In the genomic region with DNA sequence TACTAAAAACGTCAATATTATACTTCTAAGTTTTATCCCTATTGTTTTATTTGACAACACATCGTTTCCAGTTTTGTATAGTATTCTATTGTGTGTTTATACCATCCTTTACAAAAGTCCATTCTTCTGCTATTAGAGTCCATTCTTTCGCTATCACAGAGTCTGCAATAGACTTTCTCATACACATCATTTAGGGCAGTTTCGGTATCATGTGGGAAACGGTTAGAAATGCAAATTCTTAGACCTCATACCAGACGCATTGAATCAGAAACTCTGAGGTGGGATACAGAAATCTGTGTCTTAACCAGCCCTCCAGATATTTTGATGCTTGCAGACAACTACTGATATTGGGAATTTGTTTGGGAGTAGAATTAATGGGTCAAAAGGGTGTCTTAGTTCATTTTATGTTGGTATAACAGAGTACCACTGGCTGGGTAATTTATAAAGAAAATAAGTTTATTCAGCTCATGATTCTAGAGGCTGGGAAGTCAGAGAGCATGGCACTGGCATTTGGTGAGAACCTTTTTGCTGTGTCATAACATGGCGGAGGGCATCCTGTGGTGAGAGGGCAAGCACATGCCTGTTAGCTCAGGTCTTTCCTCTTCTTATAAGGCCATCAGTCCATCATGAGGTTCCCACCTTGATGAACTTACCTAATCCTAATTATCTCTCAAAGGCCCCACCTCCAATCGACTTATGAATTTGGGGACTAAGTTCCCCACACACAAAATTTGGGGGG, we compare ENCODE assay signal across 15 cellular contexts. TPM values are rescaled to one million over a fixed set of nuclear protein-coding genes. Genes with fewer than 3 reads are reported as not detected.
DNase-seq lines count a peak whose midpoint lies in the region; ATAC-seq, FAIRE-seq and TF ChIP-seq lines count a peak whose summit lies in the region.
"Had no signal": no experiment of that assay in that cellular context is flagged by ENCODE, and none has a peak within 500 bp of the region (broad histone marks: within the 10 kb centered on the region; RNA-seq: fewer than 3 reads in every experiment).

No MANE protein-coding gene starts in this region.

- H3K4me3 Mint-ChIP-seq in effector memory CD8-positive, alpha-beta T cell, result no peak overlapping the region
- H3K4me3 Mint-ChIP-seq in mesothelial cell of epicardium, result no peak overlapping the region
- H3K4me3 Mint-ChIP-seq: central memory CD8-positive, alpha-beta T cell; nephron progenitor cell had no signal

- FAIRE-seq in GM12891 (lab: Jason Lieb, UNC), result peak; percentile 85

- H3K27me3 Mint-ChIP-seq in effector memory CD8-positive, alpha-beta T cell, result peaks cover 31 to 34% of the 10 kb centered on the region in 2 donors
- H3K27me3 Mint-ChIP-seq in mesothelial cell of epicardium (ENCODE audit: low read depth), result peaks cover 37% of the 10 kb centered on the region

- no peak for TF ChIP-seq POLR2A in GM12891 (IDR thresholded peaks at IDR 0.05; ENCODE audit: low read depth, low read length)

- no peak overlapping the region for H3K27ac Mint-ChIP-seq in effector memory CD8-positive, alpha-beta T cell
- H3K27ac Mint-ChIP-seq in mesothelial cell of epicardium, result no peak overlapping the region
- H3K27ac Mint-ChIP-seq: nephron progenitor cell had no signal

- DNase-seq in GM12891 (ENCODE audit: insufficient read length, low spot score) (peak; percentile 30), NCI-H187 (lab: John Stamatoyannopoulos, UW) (no peak), NCI-H1436 treated with DMSO at 0.1 percent for 48 hours (lab: John Stamatoyannopoulos, UW) (no peak), mesothelial cell of epicardium (ENCODE audit: low spot score in 2 of 2, unreplicated experiment in 2 of 2) (no peak)
- DNase-seq in effector memory CD8-positive, alpha-beta T cell, result no peak
- DNase-seq: activated CD4-positive, alpha-beta T cell treated with anti-CD3 and anti-CD28 coated beads for 1 hour; activated gamma-delta T cell; kidney; NCI-H748 treated with DMSO at 0.1 percent for 48 hours; nephron progenitor cell had no signal

- no peaks in the 10 kb centered on the region for H3K4me1 Mint-ChIP-seq in effector memory CD8-positive, alpha-beta T cell (ENCODE audit: low read depth in 2 of 2)
- peaks cover 1% of the 10 kb centered on the region for H3K4me1 Mint-ChIP-seq in mesothelial cell of epicardium
- H3K4me1 Mint-ChIP-seq: central memory CD8-positive, alpha-beta T cell had no signal

- TF ChIP-seq CTCF in mesothelial cell of epicardium (IDR thresholded peaks at IDR 0.05; ENCODE audit: unreplicated experiment), result no peak

- H3K36me3 Mint-ChIP-seq in effector memory CD8-positive, alpha-beta T cell (ENCODE audit: insufficient read depth), result peaks cover 4% of the 10 kb centered on the region
- H3K36me3 Mint-ChIP-seq in mesothelial cell of epicardium, result no peaks in the 10 kb centered on the region

- H3K9me3 Mint-ChIP-seq in effector memory CD8-positive, alpha-beta T cell, result no peaks in the 10 kb centered on the region
- no peaks in the 10 kb centered on the region for H3K9me3 Mint-ChIP-seq in mesothelial cell of epicardium
- H3K9me3 Mint-ChIP-seq: central memory CD8-positive, alpha-beta T cell; nephron progenitor cell had no signal

- ATAC-seq in GM19328 (IDR thresholded peaks at IDR 0.05; ENCODE audit: unreplicated experiment), result peak; percentile 98
- ATAC-seq in HG02588 (IDR thresholded peaks at IDR 0.05; ENCODE audit: unreplicated experiment), result peak; percentile 92
- ATAC-seq in HG03342 (IDR thresholded peaks at IDR 0.05; ENCODE audit: unreplicated experiment), result peak; percentile 97
- no peak for ATAC-seq in effector memory CD8-positive, alpha-beta T cell (replicated peaks)

TF ChIP-seq in GM12891, 5 proteins besides CTCF, POLR2A, EP300 and RAD21:
- no peak for TF ChIP-seq POLR2AphosphoS5 (IDR thresholded peaks at IDR 0.05; ENCODE audit: low read depth, low read length)
- TF ChIP-seq POU2F2 (IDR thresholded peaks at IDR 0.05; ENCODE audit: low read depth, low read length), result peak; percentile 89; the same call in 1 of the 2 replicates

RNA-seq across cellular contexts. Expression of a gene that starts 21.1 kb away (rescaled TPM):
- not detected for polyA plus RNA-seq in GM12891 (2012; ENCODE audit: low read depth, missing spikeins)
- total RNA-seq in mesothelial cell of epicardium, result not detected in 3 replicates
- total RNA-seq: kidney, M059J had no signal
